Comparison of ENCODE assay signal across 17 cellular contexts in the genomic region with DNA sequence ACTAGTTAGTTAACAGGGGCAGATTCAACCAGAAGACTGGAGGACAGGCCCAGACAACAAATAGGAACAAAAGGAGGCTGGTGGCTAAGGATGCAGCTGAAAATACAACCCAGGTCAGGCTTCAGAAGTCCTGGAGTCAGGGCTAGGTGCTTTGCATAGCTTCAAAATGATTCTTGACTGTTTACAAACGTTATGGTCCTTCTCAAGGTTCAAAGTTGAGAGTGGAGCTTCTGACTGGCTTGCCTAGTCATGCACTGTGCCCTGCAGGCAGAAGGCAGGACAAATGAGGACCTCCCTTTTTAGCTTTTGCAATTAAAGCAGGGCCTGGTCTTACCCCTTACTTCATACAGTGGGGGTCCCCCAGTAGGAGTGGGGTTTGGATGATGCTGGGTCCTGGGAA. TPM values are rescaled to one million over a fixed set of nuclear protein-coding genes. Genes with fewer than 3 reads are reported as not detected.
DNase-seq lines count a peak whose midpoint lies in the region; ATAC-seq, FAIRE-seq and TF ChIP-seq lines count a peak whose summit lies in the region.
"Had no signal": no experiment of that assay in that cellular context is flagged by ENCODE, and none has a peak within 500 bp of the region (broad histone marks: within the 10 kb centered on the region; RNA-seq: fewer than 3 reads in every experiment).

No MANE protein-coding gene starts in this region.

- 10% methylated on average over 1 of the region's 1 CpG for WGBS in HepG2 (ENCODE audit: low lambda C conversion rate)
- WGBS in right lobe of liver (ENCODE audit: insufficient coverage, low coverage, low lambda C conversion rate, missing lambda C conversion rate) = 20% methylated on average over 1 of the region's 1 CpG

- no peak for TF ChIP-seq RAD21 in HepG2 (CRISPR knock-in tag; IDR thresholded peaks at IDR 0.05)

- H3K36me3 Mint-ChIP-seq in activated CD8-positive, alpha-beta memory T cell treated with anti-CD3 and anti-CD28 coated beads, Interleukin-2, amount 10 ng/mL, durations not matched to agents 7 days and 5 days = no peaks in the 10 kb centered on the region
- no peaks in the 10 kb centered on the region for H3K36me3 Mint-ChIP-seq in activated T-helper 1 cell treated with anti-CD3 and anti-CD28 coated beads, Interleukin-12 subunit alpha, Interleukin-12 subunit beta, Interleukin-2, Interleukin-4 antibody, amounts not matched to agents 30 ng/mL and 10 ng/mL and 1 ng/mL, durations not matched to agents 14 hours and 24 hours and 36 hours (ENCODE audit: low read depth)

- intact Hi-C loops in HepG2 (cut with micrococcal nuclease; ENCODE audit: unreplicated experiment) = no loop called here
- intact Hi-C loops in right lobe of liver (cut with DNase I) = loop anchor here in 1 of 2 donors (5.0 to 10.0 kb wide), 3 partner anchors 180 to 423 kb away; no protein-coding TSS in a partner anchor
- intact Hi-C loops in activated T-helper 1 cell treated with anti-CD3 and anti-CD28 coated beads, Interleukin-12 subunit alpha, Interleukin-12 subunit beta, Interleukin-2, Interleukin-4 antibody, amounts not matched to agents 30 ng/mL and 10 ng/mL and 1 ng/mL, durations not matched to agents 14 hours and 24 hours and 36 hours (cut with micrococcal nuclease) = no loop called here

- H3K27me3 Mint-ChIP-seq in activated CD8-positive, alpha-beta memory T cell treated with anti-CD3 and anti-CD28 coated beads, Interleukin-2, amount 10 ng/mL, durations not matched to agents 7 days and 5 days = peaks cover 46% of the 10 kb centered on the region
- H3K27me3 Mint-ChIP-seq in activated T-helper 1 cell treated with anti-CD3 and anti-CD28 coated beads, Interleukin-12 subunit alpha, Interleukin-12 subunit beta, Interleukin-2, Interleukin-4 antibody, amounts not matched to agents 30 ng/mL and 10 ng/mL and 1 ng/mL, durations not matched to agents 14 hours and 24 hours and 36 hours (ENCODE audit: insufficient read depth) = peaks cover 50% of the 10 kb centered on the region

- H3K27ac Mint-ChIP-seq in activated CD8-positive, alpha-beta memory T cell treated with anti-CD3 and anti-CD28 coated beads, Interleukin-2, amount 10 ng/mL, durations not matched to agents 7 days and 5 days = no peak overlapping the region
- no peak overlapping the region for H3K27ac Mint-ChIP-seq in activated T-helper 1 cell treated with anti-CD3 and anti-CD28 coated beads, Interleukin-12 subunit alpha, Interleukin-12 subunit beta, Interleukin-2, Interleukin-4 antibody, amounts not matched to agents 30 ng/mL and 10 ng/mL and 1 ng/mL, durations not matched to agents 14 hours and 24 hours and 36 hours
- H3K27ac Mint-ChIP-seq: B cell; CD4-positive, alpha-beta T cell had no signal

- no TSS peak for BruUV-seq in HepG2 (replicated peaks; lab: Mats Ljungman, UMichigan)

- no peak for TF ChIP-seq POLR2A in HepG2 (IDR thresholded peaks at IDR 0.05; ENCODE audit: insufficient read depth in 1 of 2, low read depth in 2 of 2, low read length in 2 of 2)
- no peak for TF ChIP-seq POLR2A in right lobe of liver (IDR thresholded peaks at IDR 0.05)

- no peak overlapping the region for H2AFZ ChIP-seq in HepG2 (ENCODE audit: low read length)
- H2AFZ ChIP-seq in osteoblast (ENCODE audit: low read length) = no peak overlapping the region

- no peak overlapping the region for H3K4me3 ChIP-seq in HepG2 (replicated peaks in 1 of 3; ENCODE audit: insufficient read depth in 1 of 3, low read depth in 2 of 3, low read length in 3 of 3)
- no peak overlapping the region for H3K4me3 ChIP-seq in right lobe of liver
- no peak overlapping the region for H3K4me3 ChIP-seq in osteoblast (ENCODE audit: insufficient read depth, low read length)
- H3K4me3 ChIP-seq: HAP-1 had no signal

- H3K27ac ChIP-seq in HepG2 (ENCODE audit: extremely low read length, insufficient read depth, low read length) (no peak overlapping the region), right lobe of liver (no peak overlapping the region), osteoblast (ENCODE audit: low read depth, low read length) (no peak overlapping the region)

- no peaks in the 10 kb centered on the region for H3K9me3 Mint-ChIP-seq in activated CD8-positive, alpha-beta memory T cell treated with anti-CD3 and anti-CD28 coated beads, Interleukin-2, amount 10 ng/mL, durations not matched to agents 7 days and 5 days (ENCODE audit: low read depth)
- H3K9me3 Mint-ChIP-seq in activated T-helper 1 cell treated with anti-CD3 and anti-CD28 coated beads, Interleukin-12 subunit alpha, Interleukin-12 subunit beta, Interleukin-2, Interleukin-4 antibody, amounts not matched to agents 30 ng/mL and 10 ng/mL and 1 ng/mL, durations not matched to agents 14 hours and 24 hours and 36 hours = no peaks in the 10 kb centered on the region
- H3K9me3 Mint-ChIP-seq: CD4-positive, alpha-beta T cell had no signal

- no peaks in the 10 kb centered on the region for H3K4me1 Mint-ChIP-seq in activated CD8-positive, alpha-beta memory T cell treated with anti-CD3 and anti-CD28 coated beads, Interleukin-2, amount 10 ng/mL, durations not matched to agents 7 days and 5 days
- H3K4me1 Mint-ChIP-seq in activated T-helper 1 cell treated with anti-CD3 and anti-CD28 coated beads, Interleukin-12 subunit alpha, Interleukin-12 subunit beta, Interleukin-2, Interleukin-4 antibody, amounts not matched to agents 30 ng/mL and 10 ng/mL and 1 ng/mL, durations not matched to agents 14 hours and 24 hours and 36 hours (ENCODE audit: low read depth) = no peaks in the 10 kb centered on the region

- H3K27me3 ChIP-seq in HepG2 (ENCODE audit: control insufficient read depth in 1 of 2, insufficient read depth in 2 of 2, low read length in 2 of 2) (peaks cover 0 to 27% of the 10 kb centered on the region in 2 experiments; a peak in 4 of 5 replicates), right lobe of liver (no peaks in the 10 kb centered on the region), osteoblast (ENCODE audit: insufficient read depth, low read length) (peaks cover 80% of the 10 kb centered on the region)

- no peaks in the 10 kb centered on the region for H3K36me3 ChIP-seq in HepG2 (replicated peaks in 1 of 2; ENCODE audit: control insufficient read depth in 1 of 2, insufficient read depth in 2 of 2, low read length in 2 of 2)
- H3K36me3 ChIP-seq in right lobe of liver = no peaks in the 10 kb centered on the region
- no peaks in the 10 kb centered on the region for H3K36me3 ChIP-seq in osteoblast (ENCODE audit: insufficient read depth, low read length)
- H3K36me3 ChIP-seq: HAP-1 had no signal

- H3K9ac ChIP-seq in HepG2 (ENCODE audit: insufficient read depth, low read depth, low read length) = no peak overlapping the region

- TF ChIP-seq CTCF in HepG2 (CRISPR knock-in tag; IDR thresholded peaks at IDR 0.05) = no peak
- no peak for TF ChIP-seq CTCF in right lobe of liver (IDR thresholded peaks at IDR 0.05)
- TF ChIP-seq CTCF in osteoblast (IDR thresholded peaks at IDR 0.05; ENCODE audit: extremely low read depth, low read depth, low read length) = no peak

- POLR2A ChIA-PET in HepG2 (lab: Yijun Ruan, JAX) = no interaction called here

- peak; percentile 76 for ATAC-seq in HepG2
- no peak for ATAC-seq in right lobe of liver
- ATAC-seq in activated CD8-positive, alpha-beta memory T cell treated with anti-CD3 and anti-CD28 coated beads, Interleukin-2, amount 10 ng/mL, durations not matched to agents 7 days and 5 days = no peak
- no peak for ATAC-seq in HG02981 (IDR thresholded peaks at IDR 0.05; ENCODE audit: unreplicated experiment)

- H3K9me3 ChIP-seq in HepG2 (ENCODE audit: low read length) (no peaks in the 10 kb centered on the region), right lobe of liver (no peaks in the 10 kb centered on the region), osteoblast (ENCODE audit: low read depth, low read length) (no peaks in the 10 kb centered on the region)
- H3K9me3 ChIP-seq: Caco-2, HAP-1 had no signal

- H3K4me2 ChIP-seq in HepG2 (ENCODE audit: low read depth, low read length) = 0 out of 2 replicates have a peak overlapping the region, but pooled peaks have one; percentile 5
- H3K4me2 ChIP-seq in osteoblast (ENCODE audit: insufficient read depth, low read length) = no peak overlapping the region

- H3K79me2 ChIP-seq in HepG2 (ENCODE audit: insufficient read depth, low read length) (no peaks in the 10 kb centered on the region), osteoblast (ENCODE audit: insufficient read depth, low read length) (no peaks in the 10 kb centered on the region)

- H4K20me1 ChIP-seq in HepG2 (ENCODE audit: insufficient read depth, low read length) (no peaks in the 10 kb centered on the region), osteoblast (ENCODE audit: insufficient read depth, low read length) (no peaks in the 10 kb centered on the region)

- TF ChIP-seq EP300 in HepG2 (IDR thresholded peaks at IDR 0.05; ENCODE audit: low read depth in 2 of 2, low read length in 2 of 2) (no peak), HepG2 (CRISPR knock-in tag; IDR thresholded peaks at IDR 0.05; ENCODE audit: borderline replicate concordance) (no peak)

- no peak overlapping the region for H3K4me3 Mint-ChIP-seq in activated CD8-positive, alpha-beta memory T cell treated with anti-CD3 and anti-CD28 coated beads, Interleukin-2, amount 10 ng/mL, durations not matched to agents 7 days and 5 days
- no peak overlapping the region for H3K4me3 Mint-ChIP-seq in activated T-helper 1 cell treated with anti-CD3 and anti-CD28 coated beads, Interleukin-12 subunit alpha, Interleukin-12 subunit beta, Interleukin-2, Interleukin-4 antibody, amounts not matched to agents 30 ng/mL and 10 ng/mL and 1 ng/mL, durations not matched to agents 14 hours and 24 hours and 36 hours
- H3K4me3 Mint-ChIP-seq: B cell; CD4-positive, alpha-beta T cell had no signal

- H3K4me1 ChIP-seq in HepG2 (ENCODE audit: insufficient read depth, low read length) = peaks cover 19% of the 10 kb centered on the region
- H3K4me1 ChIP-seq in right lobe of liver = peaks cover 0 to 4% (median 0%) of the 10 kb centered on the region in 4 donors
- H3K4me1 ChIP-seq in osteoblast (ENCODE audit: insufficient read depth, low read length) = no peaks in the 10 kb centered on the region
- H3K4me1 ChIP-seq: HAP-1 had no signal

- DNase-seq in HepG2 (ENCODE audit: low spot score) = no peak
- no peak for DNase-seq in right lobe of liver
- peak; percentile 7 for DNase-seq in activated CD8-positive, alpha-beta memory T cell treated with anti-CD3 and anti-CD28 coated beads, Interleukin-2, amount 10 ng/mL, durations not matched to agents 7 days and 5 days
- DNase-seq in osteoblast (ENCODE audit: insufficient read length, low spot score, missing footprints) = peak; percentile 82
- DNase-seq in ureter (ENCODE audit: low spot score) = peak; percentile 13
- DNase-seq in NK-92 (lab: John Stamatoyannopoulos, UW; ENCODE audit: unreplicated experiment) = no peak
- no peak for DNase-seq in activated T-helper 1 cell treated with anti-CD3 and anti-CD28 coated beads, Interleukin-12 subunit alpha, Interleukin-12 subunit beta, Interleukin-2, Interleukin-4 antibody, amounts not matched to agents 30 ng/mL and 10 ng/mL and 1 ng/mL, durations not matched to agents 14 hours and 24 hours and 36 hours (ENCODE audit: low spot score)
- DNase-seq: CD4-positive, alpha-beta T cell; DMS153; DMS79; GDM1 had no signal

- no peak for FAIRE-seq in HepG2 (lab: Jason Lieb, UNC)
- FAIRE-seq: D721Med, H1 had no signal

- CTCF ChIA-PET in HepG2 (lab: Yijun Ruan, JAX; ENCODE audit: low intra/inter-chr PET ratio, low total read pairs) = no interaction called here
- CTCF ChIA-PET in activated CD8-positive, alpha-beta memory T cell treated with anti-CD3 and anti-CD28 coated beads, Interleukin-2, amount 10 ng/mL, durations not matched to agents 7 days and 5 days (lab: Charles Lee) = interaction anchor here (1.5 kb wide), 1 partner anchor 14 kb away, joined by 4 read pairs; no protein-coding TSS in a partner anchor

- in situ Hi-C loops in HepG2 (cut with HindIII; ENCODE audit: extremely low pct_ligation_motif_present, low pct_unique_long_range_greater_than_20kb) = no loop called here

RNA-seq across cellular contexts. Expression of gene CDH23, which starts 4.4 kb away (rescaled TPM):
- total RNA-seq in HepG2 (2016; rRNA removed; fragmentation: Illumina TruSeq; extraction: Trizol) (not detected in 2 replicates), right lobe of liver (10 to 100 TPM in 1 of 6 experiments, 1 to 10 TPM in 5; 3.3 to 19.7 (median 6.3) TPM), osteoblast (under 0.01 and 0.36 TPM in 2 replicates), ureter (79.3 TPM)
- 0.35 and 0.71 TPM in 2 replicates for total RNA-seq in HepG2 (2016; cell fraction: cytosol; rRNA removed; fragmentation: Illumina TruSeq; extraction: Trizol; ENCODE audit: low read depth)
- not detected in 2 replicates for total RNA-seq in HepG2 (2016; cell fraction: insoluble cytoplasmic fraction; rRNA removed; fragmentation: Illumina TruSeq; extraction: Trizol)
- total RNA-seq in HepG2 (2016; cell fraction: membrane; rRNA removed; fragmentation: Illumina TruSeq; extraction: Trizol) = 0.28 TPM in 1 of 2 replicates, not detected in the other
- not detected in 2 replicates for total RNA-seq in HepG2 (2016; cell fraction: nucleus; rRNA removed; fragmentation: Illumina TruSeq; extraction: Trizol)
- 0.13 and 0.48 TPM in 2 replicates for polyA plus RNA-seq in HepG2 (2011; rRNA removed)
- polyA plus RNA-seq in HepG2 (2011; cell fraction: cytosol; rRNA removed) = 0.13 and 0.15 TPM in 2 replicates
- polyA plus RNA-seq in HepG2 (2011; cell fraction: nucleus; rRNA removed) = 0.45 and 0.98 TPM in 2 replicates
- polyA plus RNA-seq in HepG2 (2012) = 0.08 and 0.12 TPM in 2 replicates
- 0.34 and 0.35 TPM in 2 replicates for polyA plus RNA-seq in HepG2 (2016; cell fraction: cytosol; fragmentation: Illumina TruSeq; extraction: Trizol; ENCODE audit: low read depth)
- polyA plus RNA-seq in HepG2 (2016; cell fraction: insoluble cytoplasmic fraction; fragmentation: Illumina TruSeq; extraction: Trizol; ENCODE audit: low read depth) = not detected in 2 replicates
- not detected in 2 replicates for polyA plus RNA-seq in HepG2 (2016; cell fraction: membrane; fragmentation: Illumina TruSeq; extraction: Trizol; ENCODE audit: low read depth)
- not detected in 2 replicates for polyA plus RNA-seq in HepG2 (2016; cell fraction: nucleus; fragmentation: Illumina TruSeq; extraction: Trizol; ENCODE audit: insufficient read depth, low read depth)
- 0.12 and 0.14 TPM in 2 replicates for polyA minus RNA-seq in HepG2 (2011; rRNA and poly(A)+ RNA removed; ENCODE audit: low replicate concordance)
- not detected in 2 replicates for polyA minus RNA-seq in HepG2 (2011; cell fraction: cytosol; rRNA and poly(A)+ RNA removed)
- polyA minus RNA-seq in HepG2 (2011; cell fraction: nucleus; rRNA and poly(A)+ RNA removed) = 0.52 and 0.62 TPM in 2 replicates
- under 1 TPM; 0.16 to 0.61 TPM for total RNA-seq in activated CD8-positive, alpha-beta memory T cell treated with anti-CD3 and anti-CD28 coated beads, Interleukin-2, amount 10 ng/mL, durations not matched to agents 7 days and 5 days
- total RNA-seq in activated T-helper 1 cell treated with anti-CD3 and anti-CD28 coated beads, Interleukin-12 subunit alpha, Interleukin-12 subunit beta, Interleukin-2, Interleukin-4 antibody, amounts not matched to agents 30 ng/mL and 10 ng/mL and 1 ng/mL, durations not matched to agents 14 hours and 24 hours and 36 hours = 0.51 and 0.57 TPM in 2 replicates

Comparison
In these comparisons a context has a peak if more than half of its experiments do, and no peak if none do; other contexts are left out.
1. DNase-seq: peak in activated CD8-positive, alpha-beta memory T cell treated with anti-CD3 and anti-CD28 coated beads, Interleukin-2, amount 10 ng/mL, durations not matched to agents 7 days and 5 days (single experiment), osteoblast (single experiment) and ureter (single experiment); none in HepG2 (single experiment), right lobe of liver (0 of 3), NK-92 (single experiment) and activated T-helper 1 cell treated with anti-CD3 and anti-CD28 coated beads, Interleukin-12 subunit alpha, Interleukin-12 subunit beta, Interleukin-2, Interleukin-4 antibody, amounts not matched to agents 30 ng/mL and 10 ng/mL and 1 ng/mL, durations not matched to agents 14 hours and 24 hours and 36 hours (single experiment).